In genomic region chrX:126456136-126456535, GRCh38 we compare ENCODE assay signal across 27 cellular contexts.
"Had no signal": no experiment of that assay in that cellular context is flagged by ENCODE, and none has a peak within 500 bp of the region (broad histone marks: within the 10 kb centered on the region; RNA-seq: fewer than 3 reads in every experiment).

No MANE protein-coding gene starts in this region.

- ATAC-seq: mucosa of descending colon; naive thymus-derived CD4-positive, alpha-beta T cell; natural killer cell treated with Interleukin-12 subunit alpha and Interleukin-12 subunit beta and Interleukin-15 and Interleukin-18, amount 100 ng/mL, for 72 hours; pancreas; right cardiac atrium; sciatic nerve; stimulated activated effector memory CD8-positive, alpha-beta T cell treated with anti-CD3 and anti-CD28 coated beads, Interleukin-12 subunit alpha, Interleukin-12 subunit beta, amount 100 ng/mL, for 72 hours; upper lobe of right lung had no signal

- H3K27me3 ChIP-seq: pancreas, spleen, suprapubic skin, tibial artery, upper lobe of right lung had no signal

- H3K9me3 ChIP-seq: left ventricle myocardium inferior, mucosa of descending colon, pancreas, prostate gland, suprapubic skin, thoracic aorta, tibial artery, upper lobe of right lung had no signal

- DNase-seq: hippocampal formation; immature natural killer cell; left ventricle myocardium inferior; midbrain; mucosa of descending colon; naive thymus-derived CD4-positive, alpha-beta T cell; nucleus accumbens; pancreas; posterior cingulate gyrus; retina; right cardiac atrium; small intestine; spleen; stimulated activated CD4-positive, alpha-beta T cell treated with anti-CD3 and anti-CD28 coated beads, Interleukin-4, amount 100 ng/mL, for 24 hours; stimulated activated naive CD4-positive, alpha-beta T cell; tibial artery; trophoblast cell; upper lobe of right lung had no signal

- FAIRE-seq: islet of Langerhans, pancreas, small intestine, urothelium cell line had no signal

- H3K4me3 ChIP-seq: left ventricle myocardium inferior, lung, mucosa of descending colon, pancreas, prostate gland, spleen, suprapubic skin, thoracic aorta, tibial artery, upper lobe of right lung had no signal

- H3K27ac ChIP-seq: left ventricle myocardium inferior, pancreas, prostate gland, spleen, suprapubic skin, thoracic aorta, tibial artery, upper lobe of right lung had no signal

- H3K36me3 ChIP-seq: left ventricle myocardium inferior, pancreas, prostate gland, spleen, suprapubic skin, thoracic aorta, tibial artery, upper lobe of right lung had no signal

- H3K4me1 ChIP-seq: left ventricle myocardium inferior, pancreas, prostate gland, spleen, suprapubic skin, tibial artery, upper lobe of right lung had no signal
